In the genomic region with DNA sequence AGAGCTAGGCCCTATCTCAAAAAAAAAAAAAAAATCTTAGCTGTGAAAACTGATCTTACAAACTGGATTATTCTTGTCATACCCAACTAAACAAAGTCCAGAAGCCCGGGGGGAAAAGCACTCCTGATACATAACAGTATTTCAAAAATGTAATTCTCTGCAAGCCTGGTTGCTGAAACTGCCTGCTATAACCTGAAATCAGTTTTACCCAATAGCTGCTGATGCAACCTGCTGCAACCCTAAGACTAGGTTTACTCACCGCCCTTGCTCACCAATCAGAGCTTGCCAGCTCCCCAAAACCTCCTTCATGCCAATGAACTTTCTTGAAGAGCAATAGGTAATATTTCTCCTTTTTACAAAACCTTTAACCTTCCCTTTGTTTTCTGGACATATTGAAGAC, we compare ENCODE assay signal across 22 cellular contexts. TPM values are rescaled to one million over a fixed set of nuclear protein-coding genes. Genes with fewer than 3 reads are reported as not detected.
DNase-seq lines count a peak whose midpoint lies in the region; ATAC-seq, FAIRE-seq and TF ChIP-seq lines count a peak whose summit lies in the region.
"Had no signal": no experiment of that assay in that cellular context is flagged by ENCODE, and none has a peak within 500 bp of the region (broad histone marks: within the 10 kb centered on the region; RNA-seq: fewer than 3 reads in every experiment).

No MANE protein-coding gene starts in this region.

- intact Hi-C loops in spleen (cut with DNase I; ENCODE audit: low total_unique reads) = no loop called here
- intact Hi-C loops in CD4-positive, alpha-beta memory T cell (cut with micrococcal nuclease) = no loop called here

- TF ChIP-seq CTCF in RWPE1 (conservative IDR thresholded peaks at IDR 0.05; ENCODE audit: low read depth) = no peak
- TF ChIP-seq CTCF in choroid plexus epithelial cell (conservative IDR thresholded peaks at IDR 0.05; ENCODE audit: low read depth, low read length) = no peak
- TF ChIP-seq CTCF in spleen (IDR thresholded peaks at IDR 0.05 in 8 of 11, conservative IDR thresholded peaks at IDR 0.05 in 3 of 11) = no peak
- TF ChIP-seq CTCF in D721Med (IDR thresholded peaks at IDR 0.05; ENCODE audit: insufficient read depth, missing control alignments) = no peak

- no peak overlapping the region for H3K4me3 Mint-ChIP-seq in CD4-positive, alpha-beta memory T cell
- H3K4me3 Mint-ChIP-seq: activated T-helper 17 cell treated with anti-CD3 and anti-CD28 coated beads, Interleukin-2, amount 50 U/mL, for 72 hours; neural progenitor cell; stimulated activated naive B cell treated with anti-CD40 and anti-IgM and Interleukin-4, amounts not matched to agents 10 μg/mL and 1 μg/mL and 100 μg/mL, for 72 hours; T-cell had no signal

- CTCF ChIA-PET in RWPE1 (lab: Yijun Ruan, JAX) = interaction anchor here (0.6 kb wide), 1 partner anchor 1897 kb away, joined by 3 read pairs; no protein-coding TSS in a partner anchor
- CTCF ChIA-PET in CD4-positive, alpha-beta memory T cell (lab: Charles Lee; ENCODE audit: partially characterized antibody) = no interaction called here

- peak; percentile 34 to 65 for ATAC-seq in activated naive CD4-positive, alpha-beta T cell treated with anti-CD3 and anti-CD28 coated beads, Interleukin-2, amount 50 U/mL, for 72 hours
- ATAC-seq: activated T-helper 17 cell treated with anti-CD3 and anti-CD28 coated beads, Interleukin-2, amount 50 U/mL, for 72 hours; gastroesophageal sphincter; left colon; Right ventricle myocardium inferior; stimulated activated naive B cell treated with anti-CD40 and anti-IgM and Interleukin-4, amounts not matched to agents 10 μg/mL and 1 μg/mL and 100 μg/mL, for 72 hours; T-cell had no signal

- H3K27ac ChIP-seq in RWPE1 = peak overlapping the region; percentile 45; the same call in 1 of the 2 replicates
- no peak overlapping the region for H3K27ac ChIP-seq in spleen
- H3K27ac ChIP-seq in CD4-positive, alpha-beta memory T cell (ENCODE audit: low read depth, low read length) = no peak overlapping the region
- H3K27ac ChIP-seq: gastroesophageal sphincter, neural progenitor cell, tibial nerve had no signal

- H3K4me1 ChIP-seq in spleen = no peaks in the 10 kb centered on the region
- H3K4me1 ChIP-seq in CD4-positive, alpha-beta memory T cell (ENCODE audit: insufficient read depth, low read length) = no peaks in the 10 kb centered on the region
- H3K4me1 ChIP-seq: gastroesophageal sphincter, neural progenitor cell, tibial nerve had no signal

- no peaks in the 10 kb centered on the region for H3K4me1 Mint-ChIP-seq in CD4-positive, alpha-beta memory T cell
- H3K4me1 Mint-ChIP-seq: CD14-positive monocyte, T-cell had no signal

- TF ChIP-seq POLR2A in spleen (IDR thresholded peaks at IDR 0.05) = no peak

- H3K36me3 Mint-ChIP-seq in activated naive CD4-positive, alpha-beta T cell treated with anti-CD3 and anti-CD28 coated beads, Interleukin-2, amount 50 U/mL, for 72 hours = peaks cover 7 to 10% of the 10 kb centered on the region in 2 donors
- H3K36me3 Mint-ChIP-seq in CD4-positive, alpha-beta memory T cell = no peaks in the 10 kb centered on the region
- H3K36me3 Mint-ChIP-seq: CD14-positive monocyte; stimulated activated naive B cell treated with anti-CD40 and anti-IgM and Interleukin-4, amounts not matched to agents 10 μg/mL and 1 μg/mL and 100 μg/mL, for 72 hours; T-cell had no signal

- POLR2A ChIA-PET in RWPE1 (lab: Yijun Ruan, JAX; ENCODE audit: low non-redundant PET) = interaction anchor here (0.7 kb wide), 1 partner anchor 1487 kb away, joined by 3 read pairs; no protein-coding TSS in a partner anchor
- POLR2A ChIA-PET in CD4-positive, alpha-beta memory T cell (lab: Charles Lee; ENCODE audit: partially characterized antibody) = interaction anchor here (0.7 kb wide), 1 partner anchor 502 kb away, joined by 3 read pairs; no protein-coding TSS in a partner anchor

- peak overlapping the region in 1 of 2 donors; percentile 28 for H3K27ac Mint-ChIP-seq in activated naive CD4-positive, alpha-beta T cell treated with anti-CD3 and anti-CD28 coated beads, Interleukin-2, amount 50 U/mL, for 72 hours
- H3K27ac Mint-ChIP-seq in CD4-positive, alpha-beta memory T cell = no peak overlapping the region
- H3K27ac Mint-ChIP-seq: activated T-helper 17 cell treated with anti-CD3 and anti-CD28 coated beads, Interleukin-2, amount 50 U/mL, for 72 hours; CD14-positive monocyte; neural progenitor cell; stimulated activated naive B cell treated with anti-CD40 and anti-IgM and Interleukin-4, amounts not matched to agents 10 μg/mL and 1 μg/mL and 100 μg/mL, for 72 hours; T-cell had no signal

- peaks cover 0 to 8% (median 0%) of the 10 kb centered on the region in 8 donors for H3K9me3 ChIP-seq in spleen
- no peaks in the 10 kb centered on the region for H3K9me3 ChIP-seq in CD4-positive, alpha-beta memory T cell (ENCODE audit: control insufficient read depth in 1 of 2, low read length in 2 of 2)

- peaks cover 4 to 7% of the 10 kb centered on the region in 2 donors for H3K9me3 Mint-ChIP-seq in activated naive CD4-positive, alpha-beta T cell treated with anti-CD3 and anti-CD28 coated beads, Interleukin-2, amount 50 U/mL, for 72 hours
- H3K9me3 Mint-ChIP-seq in CD4-positive, alpha-beta memory T cell = peaks cover 0 to 8% (median 3%) of the 10 kb centered on the region in 8 donors
- H3K9me3 Mint-ChIP-seq: activated T-helper 17 cell treated with anti-CD3 and anti-CD28 coated beads, Interleukin-2, amount 50 U/mL, for 72 hours had no signal

- no peak overlapping the region for H3K4me3 ChIP-seq in choroid plexus epithelial cell (ENCODE audit: low read depth, low read length)
- no peak overlapping the region for H3K4me3 ChIP-seq in spleen
- H3K4me3 ChIP-seq in CD4-positive, alpha-beta memory T cell (ENCODE audit: low read length in 2 of 2) = no peak overlapping the region
- H3K4me3 ChIP-seq: gastroesophageal sphincter, neural progenitor cell, tibial nerve had no signal

- H3K27me3 Mint-ChIP-seq in CD4-positive, alpha-beta memory T cell = peaks cover 35 to 41% of the 10 kb centered on the region in 2 donors

- FAIRE-seq in D721Med (lab: Jason Lieb, UNC) = no peak
- FAIRE-seq: colon, endometrium had no signal

- no peak for DNase-seq in activated naive CD4-positive, alpha-beta T cell treated with anti-CD3 and anti-CD28 coated beads, Interleukin-2, amount 50 U/mL, for 72 hours (ENCODE audit: low spot score in 2 of 2)
- no peak for DNase-seq in activated naive CD4-positive, alpha-beta T cell treated with Interleukin-2 at 50 U/mL for 16 hours
- DNase-seq in RWPE1 (ENCODE audit: low spot score) (peak; percentile 20), choroid plexus epithelial cell (ENCODE audit: low read depth) (peak; percentile 50), spleen (peak; percentile 7), D721Med (ENCODE audit: insufficient read length, low spot score) (no peak)
- DNase-seq in CD4-positive, alpha-beta memory T cell = no peak
- no peak for DNase-seq in activated effector memory CD4-positive, alpha-beta T cell treated with anti-CD3 and anti-CD28 coated beads, Interleukin-2, amount 50 U/mL, for 16 hours
- DNase-seq: left colon; MM.1S; NCI-H1930; stimulated activated naive B cell treated with anti-CD40 and anti-IgM and Interleukin-4, amounts not matched to agents 10 μg/mL and 1 μg/mL and 100 μg/mL, for 72 hours; T-cell had no signal

- peaks cover 0 to 88% (median 6%) of the 10 kb centered on the region in 7 donors for H3K27me3 ChIP-seq in spleen (replicated peaks in 1 of 7)
- H3K27me3 ChIP-seq in CD4-positive, alpha-beta memory T cell (ENCODE audit: insufficient read depth, low read length) = no peaks in the 10 kb centered on the region
- H3K27me3 ChIP-seq: neural progenitor cell had no signal

- no peaks in the 10 kb centered on the region for H3K36me3 ChIP-seq in spleen
- H3K36me3 ChIP-seq in CD4-positive, alpha-beta memory T cell (ENCODE audit: insufficient read depth, low read length) = no peaks in the 10 kb centered on the region
- H3K36me3 ChIP-seq: gastroesophageal sphincter, neural progenitor cell, tibial nerve had no signal

- 74 to 84% (median 83%) methylated on average over 2 of the region's 2 CpGs for WGBS in spleen, 5 donors

RNA-seq across cellular contexts. Expression of a gene that starts 12.4 kb away (rescaled TPM):
- total RNA-seq in activated naive CD4-positive, alpha-beta T cell treated with anti-CD3 and anti-CD28 coated beads, Interleukin-2, amount 50 U/mL, for 72 hours = under 1 TPM in 1 of 2 donors, not detected in 1; 0.11 TPM
- not detected for total RNA-seq in spleen
- polyA plus RNA-seq in spleen = not detected
- not detected for total RNA-seq in CD4-positive, alpha-beta memory T cell
- polyA plus RNA-seq in CD4-positive, alpha-beta memory T cell = not detected
- total RNA-seq: activated T-helper 17 cell treated with anti-CD3 and anti-CD28 coated beads, Interleukin-2, amount 50 U/mL, for 72 hours; gastroesophageal sphincter; left colon; mononuclear cell; Right ventricle myocardium inferior; tibial nerve had no signal
- polyA plus RNA-seq: CD14-positive monocyte had no signal

RNA-seq across cellular contexts. Expression of a gene that starts 16.3 kb away (rescaled TPM):
- total RNA-seq in activated naive CD4-positive, alpha-beta T cell treated with anti-CD3 and anti-CD28 coated beads, Interleukin-2, amount 50 U/mL, for 72 hours = 10 to 100 TPM; 19.1 to 21.0 TPM
- total RNA-seq in spleen = 10 to 100 TPM; 21.0 to 41.4 (median 31.3) TPM
- 10 to 100 TPM; 17.5 to 32.3 (median 30.8) TPM for polyA plus RNA-seq in spleen
- 10 to 100 TPM; 60.2 to 63.0 TPM for total RNA-seq in CD4-positive, alpha-beta memory T cell
- 10 to 100 TPM; 13.3 to 18.7 TPM for polyA plus RNA-seq in CD4-positive, alpha-beta memory T cell

RNA-seq across cellular contexts. Expression of a gene that starts 50.5 kb away (rescaled TPM):
- under 1 TPM; 0.16 to 0.39 TPM for total RNA-seq in activated naive CD4-positive, alpha-beta T cell treated with anti-CD3 and anti-CD28 coated beads, Interleukin-2, amount 50 U/mL, for 72 hours
- 10 to 100 TPM; 14.3 to 96.6 (median 60.5) TPM for total RNA-seq in spleen
- 10 to 100 TPM in 1 of 3 donors, 1 to 10 TPM in 2; 4.3 to 22.7 (median 6.4) TPM for polyA plus RNA-seq in spleen
- 1 to 10 TPM; 1.6 to 1.7 TPM for total RNA-seq in CD4-positive, alpha-beta memory T cell
- 1 to 10 TPM in 1 of 2 donors, under 1 TPM in 1; 1.00 to 1.8 TPM for polyA plus RNA-seq in CD4-positive, alpha-beta memory T cell
- polyA plus RNA-seq: CD14-positive monocyte had no signal

Comparison
In these comparisons a context has a peak if more than half of its experiments do, and no peak if none do; other contexts are left out.
1. DNase-seq: peak in RWPE1 (single experiment), choroid plexus epithelial cell (single experiment) and spleen (single experiment); none in activated naive CD4-positive, alpha-beta T cell treated with anti-CD3 and anti-CD28 coated beads, Interleukin-2, amount 50 U/mL, for 72 hours (0 of 2), activated naive CD4-positive, alpha-beta T cell treated with Interleukin-2 at 50 U/mL for 16 hours (single experiment), D721Med (single experiment), CD4-positive, alpha-beta memory T cell (0 of 5) and activated effector memory CD4-positive, alpha-beta T cell treated with anti-CD3 and anti-CD28 coated beads, Interleukin-2, amount 50 U/mL, for 16 hours (single experiment).
2. RNA of a gene that starts 50.5 kb away (total RNA-seq): 14.3 to 96.6 TPM in spleen; 1.6 to 1.7 TPM in CD4-positive, alpha-beta memory T cell and 0.16 to 0.39 TPM in activated naive CD4-positive, alpha-beta T cell treated with anti-CD3 and anti-CD28 coated beads, Interleukin-2, amount 50 U/mL, for 72 hours; every median in the first group is over 4 times any median in the second.